ENCODE assay signal across 19 cellular contexts in the genomic region with DNA sequence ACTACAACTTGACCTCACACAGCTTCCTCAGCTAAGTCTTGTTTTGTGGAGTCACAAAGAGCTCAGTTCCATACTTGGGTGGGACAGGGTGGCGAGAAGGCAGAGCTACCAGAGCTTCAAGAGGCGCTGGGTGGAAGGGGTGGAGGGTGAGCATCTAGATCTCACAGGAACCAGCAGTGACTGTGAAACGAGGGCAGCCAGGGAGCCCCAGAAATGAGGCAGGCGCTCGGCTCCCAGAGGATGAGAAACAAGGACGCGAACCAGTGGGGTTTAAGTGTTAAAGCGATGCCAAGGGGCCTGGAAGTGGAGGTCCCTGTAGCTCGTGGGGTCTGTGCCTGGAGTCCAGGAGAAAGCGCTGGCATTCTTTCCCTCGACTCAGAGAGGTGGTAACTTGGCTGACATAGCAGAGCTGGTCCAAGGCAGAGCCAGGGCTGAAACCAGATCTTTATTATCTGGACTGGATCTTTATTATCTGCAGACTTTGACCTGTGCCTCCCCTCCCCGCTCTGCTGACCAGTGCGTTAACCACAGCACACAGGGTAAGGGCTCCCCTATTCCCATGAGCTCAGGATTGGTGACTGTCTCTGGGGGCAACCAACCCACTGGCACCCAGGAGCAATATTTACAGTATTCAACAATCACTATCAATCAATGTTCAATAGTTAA. TPM values are rescaled to one million over a fixed set of nuclear protein-coding genes. Genes with fewer than 3 reads are reported as not detected.
DNase-seq lines count a peak whose midpoint lies in the region; ATAC-seq, FAIRE-seq and TF ChIP-seq lines count a peak whose summit lies in the region.
"Had no signal": no experiment of that assay in that cellular context is flagged by ENCODE, and none has a peak within 500 bp of the region (broad histone marks: within the 10 kb centered on the region; RNA-seq: fewer than 3 reads in every experiment).

No MANE protein-coding gene starts in this region.

- peak overlapping the region; percentile 37 to 52 (median 47); a peak in 2 of 7 replicates for H3K27ac Mint-ChIP-seq in H9
- H3K27ac Mint-ChIP-seq: CD8-positive, alpha-beta T cell; GM23338; HFFc6 had no signal

- H3K9me3 ChIP-seq in H9 (ENCODE audit: control insufficient read depth, low read depth, low read length) (no peaks in the 10 kb centered on the region), neuronal stem cell (replicated peaks in 1 of 2; ENCODE audit: control insufficient read depth in 2 of 2, insufficient read depth in 1 of 2, low read depth in 1 of 2, low read length in 2 of 2) (no peaks in the 10 kb centered on the region), HAP-1 (no peaks in the 10 kb centered on the region)

- H3K14ac ChIP-seq in H9 (ENCODE audit: insufficient read depth, low read length), result no peak overlapping the region; the same call in 1 of the 2 replicates
- H3K14ac ChIP-seq in neuronal stem cell (ENCODE audit: low read length), result no peak overlapping the region

- no peak overlapping the region for H4K5ac ChIP-seq in H9 (ENCODE audit: insufficient read length, low read depth, low read length)

- no peak overlapping the region for H3K4me2 ChIP-seq in H9 (ENCODE audit: insufficient read depth, insufficient read length, low read length)
- no peak overlapping the region for H3K4me2 ChIP-seq in neuronal stem cell (ENCODE audit: insufficient read depth, low read length, poor library complexity, severe bottlenecking)
- H3K4me2 ChIP-seq: GM23338, KMS-11 had no signal

- H3K9ac ChIP-seq in H9 (ENCODE audit: extremely low read depth, insufficient read length, low read length) (no peak overlapping the region), neuronal stem cell (ENCODE audit: low read depth, low read length, poor library complexity) (no peak overlapping the region)
- H3K9ac ChIP-seq: KMS-11 had no signal

- no peaks in the 10 kb centered on the region for H4K20me1 ChIP-seq in H9 (ENCODE audit: control insufficient read depth, insufficient read depth, insufficient read length)

- H3K79me1 ChIP-seq in H9 (ENCODE audit: insufficient read depth, low read depth, low read length, poor library complexity, severe bottlenecking) (no peaks in the 10 kb centered on the region), neuronal stem cell (ENCODE audit: low read depth, low read length) (no peaks in the 10 kb centered on the region)

- no peak for ATAC-seq in HG03565 (IDR thresholded peaks at IDR 0.05; ENCODE audit: unreplicated experiment)
- ATAC-seq: CD8-positive, alpha-beta T cell; GM23338 had no signal

- no peak overlapping the region for H3K56ac ChIP-seq in H9 (ENCODE audit: insufficient read length, low read depth, low read length)

- no peak overlapping the region for H3T11ph ChIP-seq in H9 (ENCODE audit: low read length)

- H3K4me1 ChIP-seq in H9 (ENCODE audit: insufficient read depth, low read length) (no peaks in the 10 kb centered on the region), neuronal stem cell (ENCODE audit: control insufficient read depth in 2 of 2, insufficient read depth in 1 of 2, low read depth in 1 of 2, low read length in 2 of 2) (peaks cover 0 to 4% of the 10 kb centered on the region in 2 donors), HAP-1 (no peaks in the 10 kb centered on the region)

- H2BK12ac ChIP-seq in H9 (ENCODE audit: insufficient read length, low read depth, low read length) (no peak overlapping the region), neuronal stem cell (ENCODE audit: low read length) (no peak overlapping the region)

- FAIRE-seq in D721Med (lab: Jason Lieb, UNC), result no peak
- FAIRE-seq: GM12892 had no signal

- H3K4me1 Mint-ChIP-seq in H9, result peaks cover 3 to 14% of the 10 kb centered on the region in 2 experiments
- H3K4me1 Mint-ChIP-seq: GM23338 had no signal

- H3K23me2 ChIP-seq in H9 (ENCODE audit: insufficient read length, low read depth, low read length, poor library complexity, severe bottlenecking), result no peaks in the 10 kb centered on the region

- WGBS in H9 (ENCODE audit: extremely low coverage, insufficient read length, low lambda C conversion rate), result no CpG with 5 or more reads among the region's 13 CpGs
- WGBS in neuronal stem cell (ENCODE audit: extremely low coverage in 2 of 2, insufficient read length in 2 of 2, insufficient replicate concordance in 1 of 2), 2 donors, result no CpG with 5 or more reads among the region's 13 CpGs

- in situ Hi-C loops in HAP-1 (cut with MboI; ENCODE audit: low sequenced_read_pairs), result loop anchor here (25.0 kb wide), 1 partner anchor 340 kb away; no protein-coding TSS in a partner anchor

- no peak overlapping the region for H3K27ac ChIP-seq in H9 (ENCODE audit: insufficient read length, low read depth, low read length)
- peak overlapping the region; percentile 49; the same call in 1 of the 2 replicates for H3K27ac ChIP-seq in VCaP
- no peak overlapping the region for H3K27ac ChIP-seq in neuronal stem cell (replicated peaks; ENCODE audit: low read length)
- H3K27ac ChIP-seq: 22Rv1, KMS-11 had no signal

- H2BK15ac ChIP-seq in H9 (ENCODE audit: low read depth, low read length) (no peak overlapping the region), neuronal stem cell (ENCODE audit: low read length) (no peak overlapping the region)

- no peak overlapping the region for H3K4me3 Mint-ChIP-seq in H9
- H3K4me3 Mint-ChIP-seq: CD14-positive monocyte; CD8-positive, alpha-beta T cell; GM23338; HFFc6 had no signal

- H2AK5ac ChIP-seq in H9 (ENCODE audit: insufficient read length, low read length), result no peak overlapping the region
- H2AK5ac ChIP-seq in neuronal stem cell (ENCODE audit: low read depth, low read length), result no peak overlapping the region

- H3K4me3 ChIP-seq in neuronal stem cell (ENCODE audit: low read length in 2 of 2) (no peak overlapping the region), HAP-1 (no peak overlapping the region)
- H3K4me3 ChIP-seq: GM23338 had no signal

- H3K27me3 ChIP-seq in H9 (ENCODE audit: insufficient read depth, low read length) (no peaks in the 10 kb centered on the region), neuronal stem cell (ENCODE audit: control insufficient read depth in 3 of 3, insufficient read depth in 3 of 3, low read depth in 1 of 3, low read length in 3 of 3) (no peaks in the 10 kb centered on the region), HAP-1 (ENCODE audit: low read depth) (no peaks in the 10 kb centered on the region)

- TF ChIP-seq CTCF in H9 (conservative IDR thresholded peaks at IDR 0.05) (no peak), VCaP (conservative IDR thresholded peaks at IDR 0.05) (no peak), D721Med (IDR thresholded peaks at IDR 0.05; ENCODE audit: insufficient read depth, missing control alignments) (no peak)

- no peak overlapping the region for H2BK120ac ChIP-seq in H9 (ENCODE audit: low read depth, low read length, poor library complexity, severe bottlenecking)
- H2BK120ac ChIP-seq in neuronal stem cell (ENCODE audit: low read depth, low read length), result no peak overlapping the region

- H2BK5ac ChIP-seq in H9 (ENCODE audit: insufficient read length, low read length) (no peak overlapping the region), neuronal stem cell (ENCODE audit: low read length) (no peak overlapping the region)

- no peaks in the 10 kb centered on the region for H3K36me3 ChIP-seq in neuronal stem cell (replicated peaks in 1 of 2; ENCODE audit: control insufficient read depth in 2 of 2, insufficient read depth in 2 of 2, low read length in 2 of 2)
- H3K36me3 ChIP-seq in HAP-1 (replicated peaks), result no peaks in the 10 kb centered on the region

- H3K79me2 ChIP-seq in H9 (ENCODE audit: insufficient read depth, low read length), result no peaks in the 10 kb centered on the region

- H2BK20ac ChIP-seq in H9 (ENCODE audit: low read depth, low read length, poor library complexity, severe bottlenecking), result no peak overlapping the region

- H2AFZ ChIP-seq in H9 (ENCODE audit: low read length) (no peak overlapping the region), neuronal stem cell (ENCODE audit: low read length) (no peak overlapping the region)

- peaks cover 0 to 6% (median 0%) of the 10 kb centered on the region in 3 experiments; a peak in 3 of 7 replicates for H3K36me3 Mint-ChIP-seq in H9 (ENCODE audit: insufficient read depth in 1 of 3, low read depth in 3 of 3)
- H3K36me3 Mint-ChIP-seq: CD14-positive monocyte; CD8-positive, alpha-beta T cell had no signal

- no peaks in the 10 kb centered on the region; the same call in 1 of the 2 replicates for H3K27me3 Mint-ChIP-seq in H9 (ENCODE audit: low read depth)

- no peak overlapping the region for H3K4ac ChIP-seq in H9 (ENCODE audit: low read depth, low read length)
- no peak overlapping the region for H3K4ac ChIP-seq in neuronal stem cell (ENCODE audit: low read length)

- DNase-seq in H9, result no peak
- DNase-seq in left kidney (ENCODE audit: low read depth, low spot score), result peak; percentile 22
- no peak for DNase-seq in neuronal stem cell (ENCODE audit: low spot score)
- no peak for DNase-seq in HAP-1 (ENCODE audit: low spot score in 2 of 2)
- DNase-seq in D721Med (ENCODE audit: insufficient read length, low spot score), result no peak
- DNase-seq: CD8-positive, alpha-beta T cell; COR-L47; DND-41; GDM1; HCEC 1CT; HFFc6 had no signal

- H3K18ac ChIP-seq in H9 (ENCODE audit: insufficient read length, low read depth, low read length) (no peak overlapping the region), neuronal stem cell (ENCODE audit: low read length) (no peak overlapping the region)

- H3K9me3 Mint-ChIP-seq in H9, result peaks cover 13% of the 10 kb centered on the region in 2 experiments
- H3K9me3 Mint-ChIP-seq: CD8-positive, alpha-beta T cell; HFFc6 had no signal

- H3K23ac ChIP-seq in H9 (ENCODE audit: insufficient read length, low read depth, low read length) (no peak overlapping the region), neuronal stem cell (ENCODE audit: low read depth, low read length, poor library complexity) (peak overlapping the region; percentile 3)

- H4K8ac ChIP-seq in H9 (replicated peaks; ENCODE audit: insufficient read length, low read depth, low read length), result no peak overlapping the region
- H4K8ac ChIP-seq in neuronal stem cell (ENCODE audit: low read depth, low read length), result no peak overlapping the region

- H4K91ac ChIP-seq in H9 (ENCODE audit: insufficient read length, low read depth, low read length), result no peak overlapping the region
- no peak overlapping the region for H4K91ac ChIP-seq in neuronal stem cell (ENCODE audit: low read depth, low read length, poor library complexity)

RNA-seq across cellular contexts. Expression of a gene that starts 26.2 kb away (rescaled TPM):
- total RNA-seq in H9 (2021), result not detected in 2 replicates
- polyA plus RNA-seq in neuronal stem cell (2013, experiment 1 of 2), result not detected
- polyA plus RNA-seq in neuronal stem cell (2013, experiment 2 of 2), result not detected
- total RNA-seq: A673; CD8-positive, alpha-beta T cell; GM23338 had no signal
